In the genomic region with DNA sequence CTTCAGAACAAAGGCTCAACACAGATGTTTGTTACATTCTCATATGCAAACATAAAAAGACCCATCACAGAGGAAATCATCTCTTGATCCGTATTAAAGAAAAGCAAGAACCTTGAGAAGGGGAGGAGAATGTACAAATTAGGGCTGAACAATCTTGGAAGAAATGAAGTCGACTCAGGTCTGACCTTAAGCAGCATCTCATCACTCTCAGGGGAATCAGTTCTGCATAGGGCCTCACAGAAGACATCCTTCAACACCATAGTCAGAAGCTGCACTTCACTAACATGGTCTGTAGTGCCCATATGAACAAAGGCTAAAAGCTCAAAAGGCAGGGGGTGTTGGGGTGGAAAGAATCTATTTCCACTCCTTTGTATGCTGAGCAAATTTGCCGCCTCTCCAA, we compare ENCODE assay signal across 17 cellular contexts. TPM values are rescaled to one million over a fixed set of nuclear protein-coding genes. Genes with fewer than 3 reads are reported as not detected.
DNase-seq lines count a peak whose midpoint lies in the region; ATAC-seq and TF ChIP-seq lines count a peak whose summit lies in the region.
"Had no signal": no experiment of that assay in that cellular context is flagged by ENCODE, and none has a peak within 500 bp of the region (broad histone marks: within the 10 kb centered on the region; RNA-seq: fewer than 3 reads in every experiment).

No MANE protein-coding gene starts in this region.

- H3K27ac Mint-ChIP-seq in activated CD4-positive, alpha-beta T cell treated with anti-CD3 and anti-CD28 coated beads, Interleukin-2, amount 10 ng/mL, durations not matched to agents 7 days and 5 days, result peak overlapping the region; percentile 83
- H3K27ac Mint-ChIP-seq in activated T-helper 17 cell treated with anti-CD3 and anti-CD28 coated beads, Interleukin-2, amount 50 U/mL, for 72 hours, result no peak overlapping the region
- H3K27ac Mint-ChIP-seq in stimulated activated memory B cell treated with anti-CD40 and anti-IgM and Interleukin-4, amounts not matched to agents 10 μg/mL and 1 μg/mL and 100 μg/mL, for 72 hours, result peak overlapping the region; percentile 31
- H3K27ac Mint-ChIP-seq: mesothelial cell of epicardium had no signal

- ATAC-seq in activated T-helper 17 cell treated with anti-CD3 and anti-CD28 coated beads, Interleukin-2, amount 50 U/mL, for 72 hours (replicated peaks), result no peak
- ATAC-seq in lower lobe of right lung (no peak), GM18505 (IDR thresholded peaks at IDR 0.05; ENCODE audit: unreplicated experiment) (no peak), HG03159 (IDR thresholded peaks at IDR 0.05; ENCODE audit: unreplicated experiment) (no peak)
- ATAC-seq in stimulated activated memory B cell treated with anti-CD40 and anti-IgM and Interleukin-4, amounts not matched to agents 10 μg/mL and 1 μg/mL and 100 μg/mL, for 72 hours, result peak; percentile 49
- ATAC-seq: heart left ventricle, pancreas had no signal

- CTCF ChIA-PET in activated CD4-positive, alpha-beta T cell treated with anti-CD3 and anti-CD28 coated beads, Interleukin-2, amount 10 ng/mL, durations not matched to agents 7 days and 5 days (lab: Charles Lee), result interaction anchor here (1.0 to 2.3 kb wide), 3 partner anchors 9 to 32 kb away, joined by 3 to 8 read pairs (median 3); no protein-coding TSS in a partner anchor

- H3K9me3 Mint-ChIP-seq in activated CD4-positive, alpha-beta T cell treated with anti-CD3 and anti-CD28 coated beads, Interleukin-2, amount 10 ng/mL, durations not matched to agents 7 days and 5 days, result no peaks in the 10 kb centered on the region
- H3K9me3 Mint-ChIP-seq in activated T-helper 17 cell treated with anti-CD3 and anti-CD28 coated beads, Interleukin-2, amount 50 U/mL, for 72 hours, result peaks cover 4% of the 10 kb centered on the region
- H3K9me3 Mint-ChIP-seq in stimulated activated memory B cell treated with anti-CD40 and anti-IgM and Interleukin-4, amounts not matched to agents 10 μg/mL and 1 μg/mL and 100 μg/mL, for 72 hours, result no peaks in the 10 kb centered on the region
- H3K9me3 Mint-ChIP-seq: mesothelial cell of epicardium had no signal

- H3K36me3 Mint-ChIP-seq in activated CD4-positive, alpha-beta T cell treated with anti-CD3 and anti-CD28 coated beads, Interleukin-2, amount 10 ng/mL, durations not matched to agents 7 days and 5 days (ENCODE audit: low read depth), result peaks cover 68% of the 10 kb centered on the region
- peaks cover 32% of the 10 kb centered on the region for H3K36me3 Mint-ChIP-seq in activated T-helper 17 cell treated with anti-CD3 and anti-CD28 coated beads, Interleukin-2, amount 50 U/mL, for 72 hours (ENCODE audit: low read depth)
- H3K36me3 Mint-ChIP-seq in stimulated activated memory B cell treated with anti-CD40 and anti-IgM and Interleukin-4, amounts not matched to agents 10 μg/mL and 1 μg/mL and 100 μg/mL, for 72 hours, result peaks cover 22% of the 10 kb centered on the region
- H3K36me3 Mint-ChIP-seq: mesothelial cell of epicardium had no signal

- peaks cover 95% of the 10 kb centered on the region for H3K4me1 ChIP-seq in lower lobe of right lung
- H3K4me1 ChIP-seq: colonic mucosa had no signal

- POLR2A ChIA-PET in activated CD4-positive, alpha-beta T cell treated with anti-CD3 and anti-CD28 coated beads, Interleukin-2, amount 10 ng/mL, durations not matched to agents 7 days and 5 days (lab: Charles Lee), result no interaction called here

- no peaks in the 10 kb centered on the region for H3K27me3 ChIP-seq in lower lobe of right lung (ENCODE audit: low read depth)
- H3K27me3 ChIP-seq: colonic mucosa, heart left ventricle, pancreas, Peyer's patch had no signal

- no peaks in the 10 kb centered on the region for H3K36me3 ChIP-seq in lower lobe of right lung
- H3K36me3 ChIP-seq: colonic mucosa, heart left ventricle, pancreas, Peyer's patch had no signal

- H3K4me1 Mint-ChIP-seq in activated CD4-positive, alpha-beta T cell treated with anti-CD3 and anti-CD28 coated beads, Interleukin-2, amount 10 ng/mL, durations not matched to agents 7 days and 5 days, result peaks cover 83% of the 10 kb centered on the region
- H3K4me1 Mint-ChIP-seq in activated T-helper 17 cell treated with anti-CD3 and anti-CD28 coated beads, Interleukin-2, amount 50 U/mL, for 72 hours, result peaks cover 48% of the 10 kb centered on the region
- peaks cover 87% of the 10 kb centered on the region for H3K4me1 Mint-ChIP-seq in stimulated activated memory B cell treated with anti-CD40 and anti-IgM and Interleukin-4, amounts not matched to agents 10 μg/mL and 1 μg/mL and 100 μg/mL, for 72 hours

- H3K4me3 ChIP-seq in lower lobe of right lung, result no peak overlapping the region
- H3K4me3 ChIP-seq: colonic mucosa, heart left ventricle, pancreas, Peyer's patch had no signal

- H3K27me3 Mint-ChIP-seq in activated CD4-positive, alpha-beta T cell treated with anti-CD3 and anti-CD28 coated beads, Interleukin-2, amount 10 ng/mL, durations not matched to agents 7 days and 5 days, result no peaks in the 10 kb centered on the region
- H3K27me3 Mint-ChIP-seq in activated T-helper 17 cell treated with anti-CD3 and anti-CD28 coated beads, Interleukin-2, amount 50 U/mL, for 72 hours, result peaks cover 5% of the 10 kb centered on the region
- H3K27me3 Mint-ChIP-seq in stimulated activated memory B cell treated with anti-CD40 and anti-IgM and Interleukin-4, amounts not matched to agents 10 μg/mL and 1 μg/mL and 100 μg/mL, for 72 hours, result no peaks in the 10 kb centered on the region

- no peaks in the 10 kb centered on the region for H3K9me3 ChIP-seq in lower lobe of right lung
- H3K9me3 ChIP-seq: colonic mucosa, heart left ventricle, pancreas, Peyer's patch had no signal

- no peak for TF ChIP-seq CTCF in lower lobe of right lung (IDR thresholded peaks at IDR 0.05)

- TF ChIP-seq POLR2A in GM18505 (IDR thresholded peaks at IDR 0.05; ENCODE audit: borderline replicate concordance, extremely low read depth, insufficient read depth, insufficient read length), result no peak

- intact Hi-C loops in lower lobe of right lung (cut with DNase I), result no loop called here

- H3K4me3 Mint-ChIP-seq in activated CD4-positive, alpha-beta T cell treated with anti-CD3 and anti-CD28 coated beads, Interleukin-2, amount 10 ng/mL, durations not matched to agents 7 days and 5 days, result no peak overlapping the region
- peak overlapping the region; percentile 45 for H3K4me3 Mint-ChIP-seq in activated T-helper 17 cell treated with anti-CD3 and anti-CD28 coated beads, Interleukin-2, amount 50 U/mL, for 72 hours
- H3K4me3 Mint-ChIP-seq in stimulated activated memory B cell treated with anti-CD40 and anti-IgM and Interleukin-4, amounts not matched to agents 10 μg/mL and 1 μg/mL and 100 μg/mL, for 72 hours, result no peak overlapping the region
- H3K4me3 Mint-ChIP-seq: mesothelial cell of epicardium had no signal

- peak overlapping the region; percentile 39 for H3K27ac ChIP-seq in lower lobe of right lung
- H3K27ac ChIP-seq: C4-2B, colonic mucosa, pancreas had no signal

- no peak for DNase-seq in activated CD4-positive, alpha-beta T cell treated with anti-CD3 and anti-CD28 coated beads, Interleukin-2, amount 10 ng/mL, durations not matched to agents 7 days and 5 days
- DNase-seq in activated CD4-positive, alpha-beta T cell treated with anti-CD3 and anti-CD28 coated beads, Interleukin-2, amount 50 U/mL, for 48 hours, result no peak
- DNase-seq in lower lobe of right lung (no peak), cerebellar nuclear complex (lab: John Stamatoyannopoulos, UW) (no peak)
- DNase-seq: colonic mucosa, heart left ventricle, islet precursor cell, NCI-H2107, pancreas, Peyer's patch, small intestine had no signal

RNA-seq across cellular contexts. Expression of gene KLF7, which starts 10.2 kb away (rescaled TPM):
- total RNA-seq in activated CD4-positive, alpha-beta T cell treated with anti-CD3 and anti-CD28 coated beads, Interleukin-2, amount 10 ng/mL, durations not matched to agents 7 days and 5 days, result 10 to 100 TPM; 35.3 to 38.2 TPM
- total RNA-seq in activated T-helper 17 cell treated with anti-CD3 and anti-CD28 coated beads, Interleukin-2, amount 50 U/mL, for 72 hours, result 10 to 100 TPM; 32.8 to 40.6 TPM
- 66.5 TPM for total RNA-seq in lower lobe of right lung
